ENCODE assay signal across 1 cellular context in genomic region chr5:141683596-141684161, GRCh38.
TF ChIP-seq lines count a peak whose summit lies in the region.

No MANE protein-coding gene starts in this region.

TF ChIP-seq in GM23338, 12 proteins besides CTCF, POLR2A, EP300 and RAD21 (continued from another document):
- TF ChIP-seq REST (IDR thresholded peaks at IDR 0.05; ENCODE audit: unreplicated experiment) (no peak), STAT1 (IDR thresholded peaks at IDR 0.05; ENCODE audit: unreplicated experiment) (no peak), CREB1 (CRISPR knock-in tag; IDR thresholded peaks at IDR 0.05; ENCODE audit: low read depth) (no peak), ZNF114 (CRISPR knock-in tag; IDR thresholded peaks at IDR 0.05) (no peak)
- TF ChIP-seq, protein P1, sequence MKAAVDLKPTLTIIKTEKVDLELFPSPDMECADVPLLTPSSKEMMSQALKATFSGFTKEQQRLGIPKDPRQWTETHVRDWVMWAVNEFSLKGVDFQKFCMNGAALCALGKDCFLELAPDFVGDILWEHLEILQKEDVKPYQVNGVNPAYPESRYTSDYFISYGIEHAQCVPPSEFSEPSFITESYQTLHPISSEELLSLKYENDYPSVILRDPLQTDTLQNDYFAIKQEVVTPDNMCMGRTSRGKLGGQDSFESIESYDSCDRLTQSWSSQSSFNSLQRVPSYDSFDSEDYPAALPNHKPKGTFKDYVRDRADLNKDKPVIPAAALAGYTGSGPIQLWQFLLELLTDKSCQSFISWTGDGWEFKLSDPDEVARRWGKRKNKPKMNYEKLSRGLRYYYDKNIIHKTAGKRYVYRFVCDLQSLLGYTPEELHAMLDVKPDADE (IDR thresholded peaks at IDR 0.05): no peak
